In the genomic region with DNA sequence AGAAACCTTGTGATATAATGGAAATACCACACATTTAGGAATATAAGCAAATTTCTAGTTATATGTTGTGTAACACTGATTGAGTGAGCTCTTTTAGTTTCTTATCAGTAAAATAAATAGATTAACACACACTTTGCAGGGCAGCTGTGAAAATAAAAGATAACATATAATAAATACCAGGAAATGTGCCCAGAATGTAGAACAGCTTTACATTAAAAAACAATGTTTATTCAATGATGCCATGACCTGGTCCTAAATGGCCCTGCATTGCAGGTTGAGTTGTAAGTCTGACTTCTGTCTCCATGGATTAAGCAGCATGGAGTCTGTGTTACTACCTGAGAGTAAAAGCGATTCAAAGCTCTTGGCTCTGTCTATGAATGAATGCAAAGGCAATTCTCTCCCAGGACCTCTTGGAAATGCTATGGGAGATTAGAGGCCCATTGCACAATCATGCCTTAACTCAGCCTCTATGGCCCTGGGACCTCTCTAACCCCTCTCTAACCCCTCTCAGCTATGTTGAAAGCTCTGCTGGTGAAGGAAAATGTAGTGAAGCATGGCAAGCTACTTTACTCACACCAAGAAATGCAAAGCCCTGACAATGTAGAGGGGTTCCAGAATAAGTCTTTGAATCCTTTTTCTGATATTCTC, we compare ENCODE assay signal across 17 cellular contexts.
DNase-seq lines count a peak whose midpoint lies in the region; ATAC-seq and TF ChIP-seq lines count a peak whose summit lies in the region.
"Had no signal": no experiment of that assay in that cellular context is flagged by ENCODE, and none has a peak within 500 bp of the region (broad histone marks: within the 10 kb centered on the region; RNA-seq: fewer than 3 reads in every experiment).

No MANE protein-coding gene starts in this region.

- H3K27ac Mint-ChIP-seq in chondrocyte (ENCODE audit: unreplicated experiment): peak overlapping the region; percentile 12
- H3K27ac Mint-ChIP-seq: activated naive CD4-positive, alpha-beta T cell treated with anti-CD3 and anti-CD28 coated beads, Interleukin-2, amount 50 U/mL, for 24 hours; B cell; stimulated activated naive B cell treated with anti-CD40 and anti-IgM and Interleukin-4, amounts not matched to agents 10 μg/mL and 1 μg/mL and 100 μg/mL, for 72 hours had no signal

- H3K27me3 Mint-ChIP-seq in chondrocyte (ENCODE audit: low read depth): no peaks in the 10 kb centered on the region
- H3K27me3 Mint-ChIP-seq: B cell had no signal

- peaks cover 6% of the 10 kb centered on the region in 2 donors for H3K4me1 ChIP-seq in ascending aorta
- H3K4me1 ChIP-seq: breast epithelium had no signal

- TF ChIP-seq CTCF in chondrocyte (IDR thresholded peaks at IDR 0.05): no peak
- TF ChIP-seq CTCF in retinal pigment epithelial cell (conservative IDR thresholded peaks at IDR 0.05; ENCODE audit: low read depth, low read length): no peak
- TF ChIP-seq CTCF in ascending aorta (IDR thresholded peaks at IDR 0.05): no peak

- no peaks in the 10 kb centered on the region for H3K9me3 ChIP-seq in ascending aorta
- H3K9me3 ChIP-seq: breast epithelium, Caco-2, left ventricle myocardium inferior, tibial artery had no signal

- H3K27me3 ChIP-seq in ascending aorta: no peaks in the 10 kb centered on the region
- H3K27me3 ChIP-seq: breast epithelium, tibial artery had no signal

- no peaks in the 10 kb centered on the region for H3K36me3 ChIP-seq in ascending aorta
- H3K36me3 ChIP-seq: breast epithelium, left ventricle myocardium inferior, tibial artery had no signal

- no peaks in the 10 kb centered on the region for H3K36me3 Mint-ChIP-seq in chondrocyte (ENCODE audit: low read depth)
- H3K36me3 Mint-ChIP-seq: activated naive CD4-positive, alpha-beta T cell treated with anti-CD3 and anti-CD28 coated beads, Interleukin-2, amount 50 U/mL, for 24 hours; stimulated activated naive B cell treated with anti-CD40 and anti-IgM and Interleukin-4, amounts not matched to agents 10 μg/mL and 1 μg/mL and 100 μg/mL, for 72 hours had no signal

- H3K9me3 Mint-ChIP-seq in chondrocyte (ENCODE audit: low read depth): no peaks in the 10 kb centered on the region
- H3K9me3 Mint-ChIP-seq: activated naive CD4-positive, alpha-beta T cell treated with anti-CD3 and anti-CD28 coated beads, Interleukin-2, amount 50 U/mL, for 24 hours; stimulated activated naive B cell treated with anti-CD40 and anti-IgM and Interleukin-4, amounts not matched to agents 10 μg/mL and 1 μg/mL and 100 μg/mL, for 72 hours had no signal

- peaks cover 34% of the 10 kb centered on the region for H3K4me1 Mint-ChIP-seq in chondrocyte (ENCODE audit: low read depth)
- H3K4me1 Mint-ChIP-seq: activated naive CD4-positive, alpha-beta T cell treated with anti-CD3 and anti-CD28 coated beads, Interleukin-2, amount 50 U/mL, for 24 hours; B cell; stimulated activated naive B cell treated with anti-CD40 and anti-IgM and Interleukin-4, amounts not matched to agents 10 μg/mL and 1 μg/mL and 100 μg/mL, for 72 hours had no signal

- DNase-seq in M059J (ENCODE audit: low read depth) (peak; percentile 43), chondrocyte (ENCODE audit: low spot score) (no peak), kidney tubule cell (ENCODE audit: low spot score) (peak; percentile 33), retinal pigment epithelial cell (ENCODE audit: low read depth) (peak; percentile 90), hepatic stellate cell (ENCODE audit: low spot score) (no peak), ascending aorta (ENCODE audit: low spot score in 2 of 2) (no peak), RPMI8226 (no peak)
- DNase-seq: activated T-cell treated with anti-CD3 and anti-CD28 coated beads, Interleukin-2, amount 50 U/mL, for 1 hour; effector CD4-positive, alpha-beta T cell; stimulated activated naive B cell treated with anti-CD40 and anti-IgM and Interleukin-4, amounts not matched to agents 10 μg/mL and 1 μg/mL and 100 μg/mL, for 72 hours; tibial artery had no signal

- no peak overlapping the region for H3K4me3 ChIP-seq in retinal pigment epithelial cell (ENCODE audit: low read length)
- H3K4me3 ChIP-seq in ascending aorta: no peak overlapping the region
- H3K4me3 ChIP-seq: breast epithelium, left ventricle myocardium inferior, tibial artery had no signal

- no peak overlapping the region for H3K27ac ChIP-seq in ascending aorta
- H3K27ac ChIP-seq: breast epithelium had no signal

- no peak for ATAC-seq in HG03342 (IDR thresholded peaks at IDR 0.05; ENCODE audit: unreplicated experiment)

- intact Hi-C loops in ascending aorta (cut with DNase I): loop anchor here (1.0 to 5.0 kb wide), 2 partner anchors 281 to 684 kb away; no protein-coding TSS in a partner anchor

- H3K4me3 Mint-ChIP-seq in chondrocyte (ENCODE audit: unreplicated experiment): no peak overlapping the region
- H3K4me3 Mint-ChIP-seq: activated naive CD4-positive, alpha-beta T cell treated with anti-CD3 and anti-CD28 coated beads, Interleukin-2, amount 50 U/mL, for 24 hours; B cell; stimulated activated naive B cell treated with anti-CD40 and anti-IgM and Interleukin-4, amounts not matched to agents 10 μg/mL and 1 μg/mL and 100 μg/mL, for 72 hours had no signal

Comparison
In these comparisons a context has a peak if more than half of its experiments do, and no peak if none do; other contexts are left out.
1. DNase-seq: peak in M059J (single experiment), kidney tubule cell (single experiment) and retinal pigment epithelial cell (single experiment); none in chondrocyte (single experiment), hepatic stellate cell (single experiment), ascending aorta (0 of 2) and RPMI8226 (single experiment).